18 cellular contexts compared by ENCODE assay signal in genomic region chr1:208233978-208234377, GRCh38. TPM values are rescaled to one million over a fixed set of nuclear protein-coding genes. Genes with fewer than 3 reads are reported as not detected.
DNase-seq lines count a peak whose midpoint lies in the region; ATAC-seq and TF ChIP-seq lines count a peak whose summit lies in the region.
"Had no signal": no experiment of that assay in that cellular context is flagged by ENCODE, and none has a peak within 500 bp of the region (broad histone marks: within the 10 kb centered on the region; RNA-seq: fewer than 3 reads in every experiment).

No MANE protein-coding gene starts in this region.

- H3K27ac Mint-ChIP-seq in progenitor cell of endocrine pancreas, result peak overlapping the region; percentile 75
- no peak overlapping the region for H3K27ac Mint-ChIP-seq in activated naive CD4-positive, alpha-beta T cell treated with anti-CD3 and anti-CD28 coated beads, Interleukin-2, amount 10 ng/mL, durations not matched to agents 7 days and 5 days
- H3K27ac Mint-ChIP-seq: activated naive CD8-positive, alpha-beta T cell treated with anti-CD3 and anti-CD28 coated beads, Interleukin-2, amount 50 U/mL, for 24 hours; stimulated activated naive B cell treated with anti-CD40 and anti-IgM and Interleukin-4, amounts not matched to agents 10 μg/mL and 1 μg/mL and 100 μg/mL, for 72 hours had no signal

- H3K27ac ChIP-seq in OCI-LY3 (ENCODE audit: low read length) (no peak overlapping the region), left lung (peak overlapping the region; percentile 53 to 63)
- H3K27ac ChIP-seq: epithelial cell of prostate had no signal

- peak; percentile 76 for DNase-seq in DMS53 treated with DMSO at 0.1 percent for 48 hours (lab: John Stamatoyannopoulos, UW; ENCODE audit: unreplicated experiment)
- DNase-seq in left lung, result no peak
- DNase-seq in progenitor cell of endocrine pancreas (ENCODE audit: low spot score, unreplicated experiment), result no peak
- DNase-seq in HPDE6-E6E7 (ENCODE audit: extremely low spot score), result no peak
- DNase-seq in activated naive CD4-positive, alpha-beta T cell treated with anti-CD3 and anti-CD28 coated beads, Interleukin-2, amount 10 ng/mL, durations not matched to agents 7 days and 5 days, result no peak
- no peak for DNase-seq in COR-L47 (lab: John Stamatoyannopoulos, UW)
- DNase-seq in activated T-cell treated with anti-CD3 and anti-CD28 coated beads for 4 hours, result no peak
- DNase-seq: activated CD4-positive, alpha-beta T cell treated with anti-CD3 and anti-CD28 coated beads, Interleukin-2, amount 50 U/mL, for 1 hour; activated naive CD8-positive, alpha-beta T cell treated with anti-CD3 and anti-CD28 coated beads, Interleukin-2, amount 50 U/mL, for 24 hours; activated T-cell treated with anti-CD3 and anti-CD28 coated beads, Interleukin-2, amount 50 U/mL, for 48 hours; DMS 273 treated with DMSO at 0.1 percent for 48 hours; islet precursor cell; Right ventricle myocardium superior; stimulated activated naive B cell treated with anti-CD40 and anti-IgM and Interleukin-4, amounts not matched to agents 10 μg/mL and 1 μg/mL and 100 μg/mL, for 72 hours; T-helper 9 cell had no signal

- no peak overlapping the region for H3K4me3 Mint-ChIP-seq in progenitor cell of endocrine pancreas (ENCODE audit: low read depth)
- no peak overlapping the region for H3K4me3 Mint-ChIP-seq in activated naive CD4-positive, alpha-beta T cell treated with anti-CD3 and anti-CD28 coated beads, Interleukin-2, amount 10 ng/mL, durations not matched to agents 7 days and 5 days
- H3K4me3 Mint-ChIP-seq: activated naive CD8-positive, alpha-beta T cell treated with anti-CD3 and anti-CD28 coated beads, Interleukin-2, amount 50 U/mL, for 24 hours; central memory CD8-positive, alpha-beta T cell; stimulated activated naive B cell treated with anti-CD40 and anti-IgM and Interleukin-4, amounts not matched to agents 10 μg/mL and 1 μg/mL and 100 μg/mL, for 72 hours had no signal

- peaks cover 51% of the 10 kb centered on the region for H3K4me1 ChIP-seq in OCI-LY3 (ENCODE audit: low read length)
- peaks cover 73 to 87% of the 10 kb centered on the region in 2 donors for H3K4me1 ChIP-seq in left lung

- H2AFZ ChIP-seq in OCI-LY3 (ENCODE audit: low read depth, low read length), result no peak overlapping the region

- no peak overlapping the region for H3K9ac ChIP-seq in OCI-LY3 (ENCODE audit: low read length)

- peak overlapping the region; percentile 89; the same call in 1 of the 2 replicates for H3K4me2 ChIP-seq in OCI-LY3 (ENCODE audit: low read length)

- peaks cover 5% of the 10 kb centered on the region for H3K27me3 Mint-ChIP-seq in progenitor cell of endocrine pancreas
- peaks cover 88% of the 10 kb centered on the region for H3K27me3 Mint-ChIP-seq in activated naive CD4-positive, alpha-beta T cell treated with anti-CD3 and anti-CD28 coated beads, Interleukin-2, amount 10 ng/mL, durations not matched to agents 7 days and 5 days

- H3K36me3 Mint-ChIP-seq in progenitor cell of endocrine pancreas (ENCODE audit: insufficient read depth), result peaks cover 1% of the 10 kb centered on the region
- H3K36me3 Mint-ChIP-seq in activated naive CD4-positive, alpha-beta T cell treated with anti-CD3 and anti-CD28 coated beads, Interleukin-2, amount 10 ng/mL, durations not matched to agents 7 days and 5 days, result no peaks in the 10 kb centered on the region
- H3K36me3 Mint-ChIP-seq: stimulated activated naive B cell treated with anti-CD40 and anti-IgM and Interleukin-4, amounts not matched to agents 10 μg/mL and 1 μg/mL and 100 μg/mL, for 72 hours had no signal

- CTCF ChIA-PET in activated naive CD4-positive, alpha-beta T cell treated with anti-CD3 and anti-CD28 coated beads, Interleukin-2, amount 10 ng/mL, durations not matched to agents 7 days and 5 days (lab: Charles Lee), result interaction anchor here (2.3 kb wide), 1 partner anchor 11 kb away, joined by 11 read pairs; the partner anchor contains the start of gene PLXNA2

- peaks cover 77% of the 10 kb centered on the region for H3K4me1 Mint-ChIP-seq in progenitor cell of endocrine pancreas (ENCODE audit: low read depth)
- H3K4me1 Mint-ChIP-seq in activated naive CD4-positive, alpha-beta T cell treated with anti-CD3 and anti-CD28 coated beads, Interleukin-2, amount 10 ng/mL, durations not matched to agents 7 days and 5 days, result peaks cover 19% of the 10 kb centered on the region

- no peaks in the 10 kb centered on the region for H3K9me3 Mint-ChIP-seq in progenitor cell of endocrine pancreas (ENCODE audit: low read depth)
- H3K9me3 Mint-ChIP-seq in activated naive CD4-positive, alpha-beta T cell treated with anti-CD3 and anti-CD28 coated beads, Interleukin-2, amount 10 ng/mL, durations not matched to agents 7 days and 5 days, result no peaks in the 10 kb centered on the region
- H3K9me3 Mint-ChIP-seq: activated naive CD8-positive, alpha-beta T cell treated with anti-CD3 and anti-CD28 coated beads, Interleukin-2, amount 50 U/mL, for 24 hours; central memory CD8-positive, alpha-beta T cell; stimulated activated naive B cell treated with anti-CD40 and anti-IgM and Interleukin-4, amounts not matched to agents 10 μg/mL and 1 μg/mL and 100 μg/mL, for 72 hours had no signal

- peaks cover 4% of the 10 kb centered on the region for H3K36me3 ChIP-seq in OCI-LY3 (replicated peaks; ENCODE audit: low read depth, low read length)
- no peaks in the 10 kb centered on the region for H3K36me3 ChIP-seq in left lung

- no peak for TF ChIP-seq CTCF in OCI-LY3 (IDR thresholded peaks at IDR 0.05; ENCODE audit: low read depth, low read length)
- no peak for TF ChIP-seq CTCF in left lung (IDR thresholded peaks at IDR 0.05)
- no peak for TF ChIP-seq CTCF in progenitor cell of endocrine pancreas (IDR thresholded peaks at IDR 0.05; ENCODE audit: unreplicated experiment)

- H4K20me1 ChIP-seq in OCI-LY3 (ENCODE audit: insufficient read depth, low read length), result no peaks in the 10 kb centered on the region; the same call in 1 of the 2 replicates

- peak; percentile 31 for ATAC-seq in left lung
- ATAC-seq: activated naive CD8-positive, alpha-beta T cell treated with anti-CD3 and anti-CD28 coated beads, Interleukin-2, amount 50 U/mL, for 24 hours had no signal

- peaks cover 63% of the 10 kb centered on the region for H3K79me2 ChIP-seq in OCI-LY3 (ENCODE audit: low read length)

- H3K27me3 ChIP-seq in OCI-LY3 (ENCODE audit: low read depth, low read length) (no peaks in the 10 kb centered on the region), left lung (no peaks in the 10 kb centered on the region)

- H3K9me3 ChIP-seq in OCI-LY3 (ENCODE audit: insufficient read depth, low read length) (no peaks in the 10 kb centered on the region), left lung (no peaks in the 10 kb centered on the region)

- intact Hi-C loops in left lung (cut with DNase I), result no loop called here

- no peak overlapping the region for H3K4me3 ChIP-seq in OCI-LY3 (ENCODE audit: low read length)
- H3K4me3 ChIP-seq in left lung, result no peak overlapping the region

RNA-seq across cellular contexts. Expression of gene PLXNA2, which starts 10.2 kb away (rescaled TPM):
- total RNA-seq in left lung (10 to 100 TPM; 73.5 to 92.8 TPM), progenitor cell of endocrine pancreas (32.9 and 34.9 TPM in 2 replicates)
